Comparison of ENCODE assay signal across 1 cellular context in the genomic region with DNA sequence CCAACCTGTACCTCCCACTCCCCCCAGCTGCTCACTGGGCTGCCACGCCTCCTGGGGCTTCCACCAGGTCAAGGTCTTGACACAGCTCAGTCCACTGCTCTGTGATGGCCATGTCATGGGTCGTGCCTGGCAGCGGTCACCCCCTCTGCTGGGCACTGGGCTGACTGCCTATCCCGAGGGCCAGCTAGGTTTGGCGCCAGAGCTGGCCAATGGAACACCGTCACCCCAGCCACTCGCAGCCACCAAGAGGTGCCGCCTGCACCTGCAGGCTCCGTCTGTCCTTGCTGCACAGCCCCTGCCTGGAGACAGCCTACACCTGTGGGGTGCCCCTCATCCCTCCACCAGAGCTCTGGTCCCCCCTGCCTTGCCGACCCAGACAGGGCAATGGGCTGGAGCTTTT.
TF ChIP-seq lines count a peak whose summit lies in the region.

No MANE protein-coding gene starts in this region.

TF ChIP-seq in HepG2, 621 proteins besides CTCF, POLR2A, EP300 and RAD21 (continued from another document):
- TF ChIP-seq ZNF318 (CRISPR knock-in tag; IDR thresholded peaks at IDR 0.05) (no peak), ZNF670 (CRISPR knock-in tag; IDR thresholded peaks at IDR 0.05; ENCODE audit: borderline replicate concordance) (no peak), KAT2B (IDR thresholded peaks at IDR 0.05; ENCODE audit: borderline replicate concordance, low read depth, low read length) (no peak), ZNF431 (CRISPR knock-in tag; IDR thresholded peaks at IDR 0.05; ENCODE audit: borderline replicate concordance, low read depth) (no peak), SP5 (CRISPR knock-in tag; IDR thresholded peaks at IDR 0.05; ENCODE audit: borderline replicate concordance, low read depth) (peak; percentile 51; the same call in 1 of the 2 replicates), E2F5 (CRISPR knock-in tag; conservative IDR thresholded peaks at IDR 0.05) (no peak), SIN3B (IDR thresholded peaks at IDR 0.05; ENCODE audit: low read length) (no peak), HIVEP1 (CRISPR knock-in tag; IDR thresholded peaks at IDR 0.05) (peak; percentile 57; the same call in 1 of the 2 replicates), KAT7 (CRISPR knock-in tag; IDR thresholded peaks at IDR 0.05; ENCODE audit: borderline replicate concordance) (no peak), FOXK2 (IDR thresholded peaks at IDR 0.05) (no peak), BCLAF1 (IDR thresholded peaks at IDR 0.05) (no peak), ZNF331 (CRISPR knock-in tag; IDR thresholded peaks at IDR 0.05) (no peak), ZFX (CRISPR knock-in tag; IDR thresholded peaks at IDR 0.05; ENCODE audit: low read depth) (no peak), SATB2 (CRISPR knock-in tag; IDR thresholded peaks at IDR 0.05) (no peak), NAIF1 (CRISPR knock-in tag; IDR thresholded peaks at IDR 0.05; ENCODE audit: borderline replicate concordance) (no peak), CENPX (CRISPR knock-in tag; IDR thresholded peaks at IDR 0.05) (no peak), ZSCAN12 (CRISPR knock-in tag; IDR thresholded peaks at IDR 0.05) (no peak), PLRG1 (conservative IDR thresholded peaks at IDR 0.05) (no peak), KMT2A (CRISPR knock-in tag; IDR thresholded peaks at IDR 0.05) (no peak), DNMT3B (CRISPR knock-in tag; conservative IDR thresholded peaks at IDR 0.05) (no peak), NR2F6 (IDR thresholded peaks at IDR 0.05) (0 out of 2 replicates have a peak, but pooled peaks have one; percentile 55), NR2F6 (CRISPR knock-in tag; IDR thresholded peaks at IDR 0.05) (peak; percentile 81), MEIS1 (CRISPR knock-in tag; IDR thresholded peaks at IDR 0.05; ENCODE audit: borderline replicate concordance) (no peak), SAP130 (CRISPR knock-in tag; IDR thresholded peaks at IDR 0.05; ENCODE audit: low read depth) (0 out of 2 replicates have a peak, but pooled peaks have one; percentile 30), SP4 (CRISPR knock-in tag; IDR thresholded peaks at IDR 0.05) (peak; percentile 27; the same call in 1 of the 2 replicates), HMGXB4 (CRISPR knock-in tag; IDR thresholded peaks at IDR 0.05; ENCODE audit: borderline replicate concordance in 1 of 2, low read depth in 1 of 2) (no peak), JDP2 (CRISPR knock-in tag; IDR thresholded peaks at IDR 0.05; ENCODE audit: borderline replicate concordance) (no peak), TGIF2 (CRISPR knock-in tag; IDR thresholded peaks at IDR 0.05) (no peak), ZNF317 (CRISPR knock-in tag; IDR thresholded peaks at IDR 0.05) (no peak), ERF (CRISPR knock-in tag; IDR thresholded peaks at IDR 0.05) (no peak), ZNF768 (CRISPR knock-in tag; IDR thresholded peaks at IDR 0.05) (peak; percentile 54; the same call in 1 of the 2 replicates), ZNF382 (CRISPR knock-in tag; IDR thresholded peaks at IDR 0.05; ENCODE audit: borderline replicate concordance) (no peak), TARDBP (CRISPR knock-in tag; IDR thresholded peaks at IDR 0.05) (no peak), ELF3 (CRISPR knock-in tag; IDR thresholded peaks at IDR 0.05) (no peak), REPIN1 (CRISPR knock-in tag; IDR thresholded peaks at IDR 0.05; ENCODE audit: borderline replicate concordance, low read depth) (no peak), LCORL (IDR thresholded peaks at IDR 0.05) (no peak), LCORL (CRISPR knock-in tag; IDR thresholded peaks at IDR 0.05) (no peak), MXD4 (CRISPR knock-in tag; IDR thresholded peaks at IDR 0.05) (no peak), MAFK (conservative IDR thresholded peaks at IDR 0.05 in 1 of 2, IDR thresholded peaks at IDR 0.05 in 1 of 2; ENCODE audit: low read length in 2 of 2) (no peak), SNAI1 (CRISPR knock-in tag; IDR thresholded peaks at IDR 0.05; ENCODE audit: borderline replicate concordance) (no peak), FLYWCH1 (CRISPR knock-in tag; IDR thresholded peaks at IDR 0.05) (no peak), AGO1 (IDR thresholded peaks at IDR 0.05; ENCODE audit: low read depth, low read length, poor library complexity, severe bottlenecking) (peak; percentile 96)
- TF ChIP-seq, protein P1, sequence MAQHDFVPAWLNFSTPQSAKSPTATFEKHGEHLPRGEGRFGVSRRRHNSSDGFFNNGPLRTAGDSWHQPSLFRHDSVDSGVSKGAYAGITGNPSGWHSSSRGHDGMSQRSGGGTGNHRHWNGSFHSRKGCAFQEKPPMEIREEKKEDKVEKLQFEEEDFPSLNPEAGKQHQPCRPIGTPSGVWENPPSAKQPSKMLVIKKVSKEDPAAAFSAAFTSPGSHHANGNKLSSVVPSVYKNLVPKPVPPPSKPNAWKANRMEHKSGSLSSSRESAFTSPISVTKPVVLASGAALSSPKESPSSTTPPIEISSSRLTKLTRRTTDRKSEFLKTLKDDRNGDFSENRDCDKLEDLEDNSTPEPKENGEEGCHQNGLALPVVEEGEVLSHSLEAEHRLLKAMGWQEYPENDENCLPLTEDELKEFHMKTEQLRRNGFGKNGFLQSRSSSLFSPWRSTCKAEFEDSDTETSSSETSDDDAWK (CRISPR knock-in tag; IDR thresholded peaks at IDR 0.05), result no peak
- TF ChIP-seq, protein P2, sequence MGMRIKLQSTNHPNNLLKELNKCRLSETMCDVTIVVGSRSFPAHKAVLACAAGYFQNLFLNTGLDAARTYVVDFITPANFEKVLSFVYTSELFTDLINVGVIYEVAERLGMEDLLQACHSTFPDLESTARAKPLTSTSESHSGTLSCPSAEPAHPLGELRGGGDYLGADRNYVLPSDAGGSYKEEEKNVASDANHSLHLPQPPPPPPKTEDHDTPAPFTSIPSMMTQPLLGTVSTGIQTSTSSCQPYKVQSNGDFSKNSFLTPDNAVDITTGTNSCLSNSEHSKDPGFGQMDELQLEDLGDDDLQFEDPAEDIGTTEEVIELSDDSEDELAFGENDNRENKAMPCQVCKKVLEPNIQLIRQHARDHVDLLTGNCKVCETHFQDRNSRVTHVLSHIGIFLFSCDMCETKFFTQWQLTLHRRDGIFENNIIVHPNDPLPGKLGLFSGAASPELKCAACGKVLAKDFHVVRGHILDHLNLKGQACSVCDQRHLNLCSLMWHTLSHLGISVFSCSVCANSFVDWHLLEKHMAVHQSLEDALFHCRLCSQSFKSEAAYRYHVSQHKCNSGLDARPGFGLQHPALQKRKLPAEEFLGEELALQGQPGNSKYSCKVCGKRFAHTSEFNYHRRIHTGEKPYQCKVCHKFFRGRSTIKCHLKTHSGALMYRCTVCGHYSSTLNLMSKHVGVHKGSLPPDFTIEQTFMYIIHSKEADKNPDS (CRISPR knock-in tag; IDR thresholded peaks at IDR 0.05), result no peak
- TF ChIP-seq, protein P3, sequence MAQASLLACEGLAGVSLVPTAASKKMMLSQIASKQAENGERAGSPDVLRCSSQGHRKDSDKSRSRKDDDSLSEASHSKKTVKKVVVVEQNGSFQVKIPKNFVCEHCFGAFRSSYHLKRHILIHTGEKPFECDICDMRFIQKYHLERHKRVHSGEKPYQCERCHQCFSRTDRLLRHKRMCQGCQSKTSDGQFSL (CRISPR knock-in tag; IDR thresholded peaks at IDR 0.05), result peak; percentile 57; the same call in 1 of the 2 replicates
